In genomic region chr14:73283592-73284379, GRCh38 we compare ENCODE assay signal across 12 cellular contexts. TPM values are rescaled to one million over a fixed set of nuclear protein-coding genes. Genes with fewer than 3 reads are reported as not detected.
DNase-seq lines count a peak whose midpoint lies in the region; ATAC-seq and TF ChIP-seq lines count a peak whose summit lies in the region.
"Had no signal": no experiment of that assay in that cellular context is flagged by ENCODE, and none has a peak within 500 bp of the region (broad histone marks: within the 10 kb centered on the region; RNA-seq: fewer than 3 reads in every experiment).

No MANE protein-coding gene starts in this region.

- H3K27ac Mint-ChIP-seq in GM23338 (peak overlapping the region; percentile 70), osteocyte (ENCODE audit: unreplicated experiment) (no peak overlapping the region)
- H3K27ac Mint-ChIP-seq: activated naive CD8-positive, alpha-beta T cell treated with anti-CD3 and anti-CD28 coated beads, Interleukin-2, amount 50 U/mL, for 24 hours had no signal

- 0 out of 2 replicates have a peak, but pooled peaks cover 4% of the 10 kb centered on the region for H3K36me3 ChIP-seq in GM23338 (ENCODE audit: insufficient read depth)
- peaks cover 12% of the 10 kb centered on the region for H3K36me3 ChIP-seq in fibroblast of lung (ENCODE audit: control insufficient read depth, insufficient read depth, low read length)
- H3K36me3 ChIP-seq: prostate gland had no signal

- H3F3A ChIP-seq in GM23338 (replicated peaks; ENCODE audit: low read depth), result no peaks in the 10 kb centered on the region

- H3K9me2 ChIP-seq in GM23338 (ENCODE audit: insufficient read depth), result no peaks in the 10 kb centered on the region

- H3K27ac ChIP-seq in GM23338 (ENCODE audit: low read depth) (peak overlapping the region; percentile 45; the same call in 1 of the 2 replicates), fibroblast of lung (ENCODE audit: insufficient read depth, low read length) (no peak overlapping the region)
- H3K27ac ChIP-seq: prostate gland had no signal

- H4K20me1 ChIP-seq in GM23338 (replicated peaks; ENCODE audit: insufficient read depth) (no peaks in the 10 kb centered on the region), fibroblast of lung (ENCODE audit: control insufficient read depth, extremely low read depth, insufficient read depth, low read length) (no peaks in the 10 kb centered on the region)

- TF ChIP-seq CTCF in GM23338 (conservative IDR thresholded peaks at IDR 0.05; ENCODE audit: low read depth in 2 of 2) (peak; percentile 62 to 87), fibroblast of lung (conservative IDR thresholded peaks at IDR 0.05 in 1 of 2, IDR thresholded peaks at IDR 0.05 in 1 of 2; ENCODE audit: low read depth in 1 of 2, low read length in 2 of 2) (peak; percentile 25 to 47), osteocyte (IDR thresholded peaks at IDR 0.05) (peak; percentile 56)

- H2AFZ ChIP-seq in GM23338 (no peak overlapping the region), fibroblast of lung (ENCODE audit: low read length) (no peak overlapping the region)

- peak overlapping the region; percentile 53 for H3K4me2 ChIP-seq in GM23338
- no peak overlapping the region for H3K4me2 ChIP-seq in fibroblast of lung (ENCODE audit: extremely low read depth, insufficient read depth, low read length)

- H3K4me1 Mint-ChIP-seq in GM23338 (peaks cover 30% of the 10 kb centered on the region), osteocyte (ENCODE audit: unreplicated experiment) (no peaks in the 10 kb centered on the region)

- peaks cover 34% of the 10 kb centered on the region for H3K36me3 Mint-ChIP-seq in GM23338 (ENCODE audit: low read depth)
- peaks cover 37% of the 10 kb centered on the region for H3K36me3 Mint-ChIP-seq in osteocyte (ENCODE audit: unreplicated experiment)

- H3K4me3 ChIP-seq in GM23338, result peak overlapping the region; percentile 14; the same call in 1 of the 2 replicates
- no peak overlapping the region for H3K4me3 ChIP-seq in fibroblast of lung (replicated peaks in 1 of 4; ENCODE audit: control extremely low read depth in 1 of 4, insufficient read depth in 1 of 4, low read depth in 3 of 4, low read length in 4 of 4)
- H3K4me3 ChIP-seq: prostate gland had no signal

- H3K9me3 Mint-ChIP-seq in GM23338 (no peaks in the 10 kb centered on the region), osteocyte (ENCODE audit: unreplicated experiment) (no peaks in the 10 kb centered on the region)
- H3K9me3 Mint-ChIP-seq: activated naive CD8-positive, alpha-beta T cell treated with anti-CD3 and anti-CD28 coated beads, Interleukin-2, amount 50 U/mL, for 24 hours had no signal

- no peaks in the 10 kb centered on the region for H3K27me3 ChIP-seq in GM23338 (ENCODE audit: insufficient read depth)
- no peaks in the 10 kb centered on the region for H3K27me3 ChIP-seq in fibroblast of lung (ENCODE audit: control insufficient read depth, insufficient read depth, low read length)

- H3K4me1 ChIP-seq in GM23338 (ENCODE audit: insufficient read depth) (peaks cover 38% of the 10 kb centered on the region), fibroblast of lung (ENCODE audit: control insufficient read depth, extremely low read depth, insufficient read depth, low read length) (no peaks in the 10 kb centered on the region)
- H3K4me1 ChIP-seq: prostate gland had no signal

- ATAC-seq in GM23338 (peak; percentile 59), GM19324 (IDR thresholded peaks at IDR 0.05; ENCODE audit: low FRiP score, unreplicated experiment) (no peak)
- ATAC-seq: activated naive CD8-positive, alpha-beta T cell treated with anti-CD3 and anti-CD28 coated beads, Interleukin-2, amount 50 U/mL, for 24 hours had no signal

- H3K4me3 Mint-ChIP-seq in GM23338 (peak overlapping the region; percentile 6), osteocyte (ENCODE audit: unreplicated experiment) (no peak overlapping the region)
- H3K4me3 Mint-ChIP-seq: activated naive CD8-positive, alpha-beta T cell treated with anti-CD3 and anti-CD28 coated beads, Interleukin-2, amount 50 U/mL, for 24 hours had no signal

- no peaks in the 10 kb centered on the region for H3K27me3 Mint-ChIP-seq in GM23338 (ENCODE audit: insufficient read depth, low read depth, poor library complexity)
- H3K27me3 Mint-ChIP-seq in osteocyte (ENCODE audit: unreplicated experiment), result no peaks in the 10 kb centered on the region
- H3K27me3 Mint-ChIP-seq: activated naive CD8-positive, alpha-beta T cell treated with anti-CD3 and anti-CD28 coated beads, Interleukin-2, amount 50 U/mL, for 24 hours had no signal

- H3K79me2 ChIP-seq in GM23338 (replicated peaks; ENCODE audit: insufficient read depth) (no peaks in the 10 kb centered on the region), fibroblast of lung (ENCODE audit: control insufficient read depth, insufficient read depth, low read length) (no peaks in the 10 kb centered on the region)

- DNase-seq in GM23338 (ENCODE audit: low spot score), result peak; percentile 84
- peak; percentile 62 for DNase-seq in NCI-H524 treated with DMSO at 0.1 percent for 48 hours (lab: John Stamatoyannopoulos, UW)
- DNase-seq in fibroblast of lung (ENCODE audit: low read depth in 2 of 2), result peak; percentile 43 to 56
- no peak for DNase-seq in osteocyte (ENCODE audit: extremely low spot score, unreplicated experiment)
- DNase-seq in NCI-H226, result no peak
- DNase-seq in RPMI8226, result no peak
- no peak for DNase-seq in HuH-7 (ENCODE audit: low spot score)
- DNase-seq: activated CD4-positive, CD25-positive, alpha-beta regulatory T cell treated with anti-CD3 and anti-CD28 coated beads, Interleukin-2, amount 50 U/mL, for 72 hours; activated naive CD8-positive, alpha-beta T cell treated with anti-CD3 and anti-CD28 coated beads, Interleukin-2, amount 50 U/mL, for 24 hours; NCI-H446 treated with DMSO at 0.1 percent for 48 hours had no signal

- no peaks in the 10 kb centered on the region for H3K9me3 ChIP-seq in fibroblast of lung (ENCODE audit: control insufficient read depth, insufficient read depth, low read depth, low read length)
- H3K9me3 ChIP-seq: prostate gland had no signal

- no peak overlapping the region for H3K9ac ChIP-seq in fibroblast of lung (ENCODE audit: insufficient read depth, low read length)

TF ChIP-seq in GM23338, 12 proteins besides CTCF, POLR2A, EP300 and RAD21:
- TF ChIP-seq ZNF331 (CRISPR knock-in tag; IDR thresholded peaks at IDR 0.05; ENCODE audit: low read depth) (no peak), NANOG (IDR thresholded peaks at IDR 0.05; ENCODE audit: borderline replicate concordance) (peak; percentile 60; the same call in 1 of the 2 replicates), REST (IDR thresholded peaks at IDR 0.05; ENCODE audit: unreplicated experiment) (no peak)

RNA-seq across cellular contexts. Expression of gene PAPLN, which starts 46.5 kb away (rescaled TPM):
- total RNA-seq in GM23338 (2014; rRNA removed; shearing (Covaris generic)), result 11.3 and 13.2 TPM in 2 replicates
- polyA plus RNA-seq in GM23338 (2016; fragmentation: Nextera tagmentation; extraction: Ambion mirVana) (2.4 and 2.8 TPM in 2 replicates), fibroblast of lung (1.3 and 1.4 TPM in 2 replicates)
- total RNA-seq in fibroblast of lung (6.9 and 9.5 TPM in 2 replicates), osteocyte (44.3 and 48.7 TPM in 2 replicates)
- 1.2 and 1.4 TPM in 2 replicates for polyA plus RNA-seq in fibroblast of lung (2012)
- 0.86 and 1.1 TPM in 2 replicates for polyA minus RNA-seq in fibroblast of lung (ENCODE audit: low replicate concordance)

Comparison
In these comparisons a context has a peak if more than half of its experiments do, and no peak if none do; other contexts are left out.
1. DNase-seq: peak in GM23338 (single experiment), NCI-H524 treated with DMSO at 0.1 percent for 48 hours (single experiment) and fibroblast of lung (2 of 2); none in osteocyte (single experiment), NCI-H226 (single experiment), RPMI8226 (single experiment) and HuH-7 (single experiment).
2. Peak in every context shown above with its lines, with median percentiles within 50 percentile points of each other: CTCF ChIP-seq.